Comparison of ENCODE assay signal across 16 cellular contexts in the genomic region with DNA sequence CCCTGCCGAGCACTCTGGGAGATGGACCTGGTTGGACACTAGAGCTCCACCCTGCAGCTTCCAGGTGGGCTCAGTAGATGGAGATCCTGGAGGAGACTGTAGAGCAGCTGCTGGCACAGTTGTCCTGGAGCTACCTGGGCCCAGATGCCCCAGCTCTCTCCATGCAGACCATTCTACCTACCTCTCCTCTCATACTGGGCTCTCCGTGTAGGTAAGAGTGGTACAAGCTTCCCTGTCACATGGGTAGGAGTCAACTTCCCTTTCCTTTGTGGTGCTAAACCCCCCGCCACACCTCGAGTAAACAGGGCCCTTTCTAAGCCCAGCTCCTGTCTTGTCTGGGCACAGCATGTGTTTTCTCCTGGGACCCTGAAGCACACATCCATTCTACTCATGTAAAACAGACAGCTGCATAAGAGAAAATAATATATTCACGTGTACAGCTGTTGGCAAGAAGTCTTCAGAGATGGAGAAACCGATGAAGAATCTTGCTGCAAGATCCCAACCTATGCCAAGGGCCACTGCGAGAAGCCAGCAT.
"Had no signal": no experiment of that assay in that cellular context is flagged by ENCODE, and none has a peak within 500 bp of the region (broad histone marks: within the 10 kb centered on the region; RNA-seq: fewer than 3 reads in every experiment).

No MANE protein-coding gene starts in this region.

- H3K27ac ChIP-seq: gastrocnemius medialis, heart right ventricle, lower lobe of right lung, neural progenitor cell, right lobe of liver, spleen, thyroid gland had no signal

- H3K36me3 Mint-ChIP-seq: activated CD4-positive, alpha-beta memory T cell treated with anti-CD3 and anti-CD28 coated beads for 36 hours; neural progenitor cell had no signal

- H3K27me3 ChIP-seq: gastrocnemius medialis, neural progenitor cell, right lobe of liver, thyroid gland had no signal

- H3K4me3 ChIP-seq: gastrocnemius medialis, heart right ventricle, lower lobe of right lung, neural progenitor cell, right lobe of liver, spleen, thyroid gland had no signal

- H3K9ac ChIP-seq: neural progenitor cell had no signal

- H2AFZ ChIP-seq: neural progenitor cell had no signal

- H3K9me3 ChIP-seq: gastrocnemius medialis, heart right ventricle, lower lobe of right lung, right lobe of liver, spleen, thyroid gland had no signal

- DNase-seq: activated CD4-positive, alpha-beta T cell treated with anti-CD3 and anti-CD28 coated beads for 1 hour; activated effector memory CD4-positive, alpha-beta T cell treated with Interleukin-2 at 50 U/mL for 16 hours; activated naive CD4-positive, alpha-beta T cell treated with anti-CD3 and anti-CD28 coated beads, Interleukin-2, amount 50 U/mL, for 16 hours; activated T-cell treated with anti-CD3 and anti-CD28 coated beads, Interleukin-2, amount 50 U/mL, for 4 hours; endodermal cell; gastrocnemius medialis; heart right ventricle; left cardiac atrium; lower lobe of right lung; midbrain; right lobe of liver; spleen; T1000; thyroid gland had no signal

- H3K4me1 ChIP-seq: gastrocnemius medialis, right lobe of liver had no signal

- H3K9me3 Mint-ChIP-seq: activated CD4-positive, alpha-beta memory T cell treated with anti-CD3 and anti-CD28 coated beads for 36 hours; activated T-cell treated with anti-CD3 and anti-CD28 coated beads, Interleukin-2, amount 50 U/mL, for 4 hours; neural progenitor cell had no signal

- H3K36me3 ChIP-seq: gastrocnemius medialis, heart right ventricle, lower lobe of right lung, neural progenitor cell, right lobe of liver, spleen, thyroid gland had no signal

- H3K27ac Mint-ChIP-seq: activated CD4-positive, alpha-beta memory T cell treated with anti-CD3 and anti-CD28 coated beads for 36 hours; endodermal cell; neural progenitor cell had no signal

- H3K4me2 ChIP-seq: neural progenitor cell had no signal

- H3K4me3 Mint-ChIP-seq: activated CD4-positive, alpha-beta memory T cell treated with anti-CD3 and anti-CD28 coated beads for 36 hours; activated T-cell treated with anti-CD3 and anti-CD28 coated beads, Interleukin-2, amount 50 U/mL, for 4 hours; endodermal cell; neural progenitor cell had no signal

- ATAC-seq: gastrocnemius medialis, heart right ventricle, left cardiac atrium, lower lobe of right lung, right lobe of liver had no signal
